8 cellular contexts compared by ENCODE assay signal in genomic region chr11:102317099-102317767, GRCh38. TPM values are rescaled to one million over a fixed set of nuclear protein-coding genes. Genes with fewer than 3 reads are reported as not detected.
DNase-seq lines count a peak whose midpoint lies in the region; ATAC-seq and TF ChIP-seq lines count a peak whose summit lies in the region.

Gene BIRC3, plus strand, starts transcription at chr11:102317484. Its CDS starts 7,026 bp downstream, at chr11:102324510.

- H3K27ac Mint-ChIP-seq in activated T-helper 17 cell treated with anti-CD3 and anti-CD28 coated beads, Interleukin-2, amount 50 U/mL, for 72 hours: peak within 1 kb of the TSS; percentile 97
- H3K27ac Mint-ChIP-seq in neural crest cell (ENCODE audit: unreplicated experiment): no peak within 1 kb of the TSS

- H3K4me1 ChIP-seq in stomach smooth muscle (ENCODE audit: control insufficient read depth, insufficient read depth, low read length): peaks cover 17% of the 10 kb centered on the region

- peaks cover 27% of the 10 kb centered on the region for H3K4me1 Mint-ChIP-seq in activated T-helper 17 cell treated with anti-CD3 and anti-CD28 coated beads, Interleukin-2, amount 50 U/mL, for 72 hours
- peaks cover 19% of the 10 kb centered on the region for H3K4me1 Mint-ChIP-seq in neural crest cell

- CTCF ChIA-PET in RWPE1 (lab: Yijun Ruan, JAX): interaction anchor here (0.7 kb wide), 1 partner anchor 16 kb away, joined by 7 read pairs; no protein-coding TSS in a partner anchor

- no peaks in the 10 kb centered on the region for H3K9me3 Mint-ChIP-seq in activated T-helper 17 cell treated with anti-CD3 and anti-CD28 coated beads, Interleukin-2, amount 50 U/mL, for 72 hours
- H3K9me3 Mint-ChIP-seq in neural crest cell: no peaks in the 10 kb centered on the region

- peak within 1 kb of the TSS; percentile 99 for H3K4me3 Mint-ChIP-seq in activated T-helper 17 cell treated with anti-CD3 and anti-CD28 coated beads, Interleukin-2, amount 50 U/mL, for 72 hours
- H3K4me3 Mint-ChIP-seq in neural crest cell: peak within 1 kb of the TSS; percentile 84

- no peaks in the 10 kb centered on the region for H3K36me3 ChIP-seq in stomach smooth muscle (ENCODE audit: control insufficient read depth in 2 of 2, insufficient read depth in 2 of 2, low read length in 2 of 2)

- ATAC-seq in GM21717 (IDR thresholded peaks at IDR 0.05; ENCODE audit: unreplicated experiment): peak; percentile 87
- peak; percentile 88 for ATAC-seq in activated T-helper 17 cell treated with anti-CD3 and anti-CD28 coated beads, Interleukin-2, amount 50 U/mL, for 72 hours (replicated peaks)

- peaks cover 54% of the 10 kb centered on the region for H3K36me3 Mint-ChIP-seq in activated T-helper 17 cell treated with anti-CD3 and anti-CD28 coated beads, Interleukin-2, amount 50 U/mL, for 72 hours (ENCODE audit: low read depth)
- H3K36me3 Mint-ChIP-seq in neural crest cell (ENCODE audit: low read depth): no peaks in the 10 kb centered on the region

- no peaks in the 10 kb centered on the region for H3K9me3 ChIP-seq in stomach smooth muscle (ENCODE audit: control insufficient read depth in 2 of 2, low read length in 2 of 2)

- POLR2A ChIA-PET in RWPE1 (lab: Yijun Ruan, JAX; ENCODE audit: low non-redundant PET): no interaction called here

- peak within 1 kb of the TSS; percentile 78 for H3K27ac ChIP-seq in RWPE1
- H3K27ac ChIP-seq in stomach smooth muscle (ENCODE audit: low read length): peak within 1 kb of the TSS; percentile 79

- no peaks in the 10 kb centered on the region for H3K27me3 Mint-ChIP-seq in activated T-helper 17 cell treated with anti-CD3 and anti-CD28 coated beads, Interleukin-2, amount 50 U/mL, for 72 hours
- peaks cover 14% of the 10 kb centered on the region for H3K27me3 Mint-ChIP-seq in neural crest cell (ENCODE audit: low read depth)

- DNase-seq in DMS79 (lab: John Stamatoyannopoulos, UW) (peak; percentile 73), KG1 (lab: John Stamatoyannopoulos, UW) (peak; percentile 78), RWPE1 (ENCODE audit: low spot score) (peak; percentile 90), fibroblast of the conjunctiva (ENCODE audit: low read depth) (peak; percentile 75), neural crest cell (ENCODE audit: low read depth, low spot score) (peak; percentile 31)

- peak; percentile 49 for TF ChIP-seq CTCF in RWPE1 (conservative IDR thresholded peaks at IDR 0.05; ENCODE audit: low read depth)
- peak; percentile 46 for TF ChIP-seq CTCF in neural crest cell (conservative IDR thresholded peaks at IDR 0.05)

- peak within 1 kb of the TSS; percentile 91 to 96 for H3K4me3 ChIP-seq in stomach smooth muscle (ENCODE audit: low read length in 2 of 2)

- no peaks in the 10 kb centered on the region for H3K27me3 ChIP-seq in stomach smooth muscle (ENCODE audit: control insufficient read depth in 1 of 2, insufficient read depth in 2 of 2, low read length in 2 of 2)

- peak within 1 kb of the TSS; percentile 82 to 87 for H3K9ac ChIP-seq in stomach smooth muscle (ENCODE audit: low read length in 2 of 2)

RNA-seq across cellular contexts. Expression of gene BIRC3, which starts in this region (rescaled TPM):
- 100 to 1,000 TPM; 124 to 355 TPM for total RNA-seq in activated T-helper 17 cell treated with anti-CD3 and anti-CD28 coated beads, Interleukin-2, amount 50 U/mL, for 72 hours
- 0.16 and 0.33 TPM in 2 replicates for total RNA-seq in neural crest cell

Comparison
In these comparisons a context has a peak if more than half of its experiments do, and no peak if none do; other contexts are left out.
1. Peak in every context shown above with its lines: DNase-seq, ATAC-seq, H3K4me3 ChIP-seq and H3K27ac ChIP-seq.
2. RNA of gene BIRC3 (total RNA-seq): 124 to 355 TPM in activated T-helper 17 cell treated with anti-CD3 and anti-CD28 coated beads, Interleukin-2, amount 50 U/mL, for 72 hours; 0.16 to 0.33 TPM in neural crest cell; every median in the first group is over 10 times any median in the second.
3. Peak in DNase-seq in neural crest cell; RNA of the gene not detected or under 1 TPM.
4. DNase-seq: peak in every context shown above with its lines; median percentile 90 in RWPE1; 78 in KG1; 75 in fibroblast of the conjunctiva; 73 in DMS79; 31 in neural crest cell.